Comparison of ENCODE assay signal across 21 cellular contexts in genomic region chr7:47335557-47336177, GRCh38.
A peak's percentile ranks its signal among the peaks of the same experiment; 100 is the strongest.
DNase-seq lines count a peak whose midpoint lies in the region; ATAC-seq, FAIRE-seq and TF ChIP-seq lines count a peak whose summit lies in the region.
"Had no signal": no experiment of that assay in that cellular context is flagged by ENCODE, and none has a peak within 500 bp of the region (broad histone marks: within the 10 kb centered on the region; RNA-seq: fewer than 3 reads in every experiment).

No MANE protein-coding gene starts in this region.

- peaks cover 85% of the 10 kb centered on the region for H3K4me1 Mint-ChIP-seq in chondrocyte (ENCODE audit: low read depth)

- no peak overlapping the region for H3K4me2 ChIP-seq in hepatocyte

- FAIRE-seq in GM12892 (lab: Jason Lieb, UNC) = no peak
- FAIRE-seq: K562, TTC549 had no signal

- peaks cover 3% of the 10 kb centered on the region for H3K9me3 Mint-ChIP-seq in chondrocyte (ENCODE audit: low read depth)
- H3K9me3 Mint-ChIP-seq: CD4-positive, alpha-beta T cell had no signal

- H3K27me3 ChIP-seq in hepatocyte (no peaks in the 10 kb centered on the region), gastrocnemius medialis (no peaks in the 10 kb centered on the region)

- in situ Hi-C loops in gastrocnemius medialis (cut with MboI; ENCODE audit: low sequenced_read_pairs in 4 of 4) = no loop called here

- peaks cover 38% of the 10 kb centered on the region for H3K4me1 ChIP-seq in hepatocyte (ENCODE audit: insufficient read depth)
- H3K4me1 ChIP-seq in gastrocnemius medialis = peaks cover 38 to 44% of the 10 kb centered on the region in 2 donors

- DNase-seq in AG10803 (ENCODE audit: low read depth) (peak; percentile 10), chondrocyte (ENCODE audit: low spot score) (no peak), hepatocyte (ENCODE audit: low spot score) (no peak), gastrocnemius medialis (no peak), DMS 273 (lab: John Stamatoyannopoulos, UW; ENCODE audit: unreplicated experiment) (no peak), GM12892 (ENCODE audit: insufficient read length) (no peak)
- no peak for DNase-seq in stimulated activated CD4-positive, alpha-beta T cell treated with anti-CD3 and anti-CD28 coated beads, Interleukin-1b, Interleukin-23, amount 100 ng/mL, for 48 hours
- DNase-seq: activated CD4-positive, alpha-beta T cell treated with anti-CD3 and anti-CD28 coated beads, Interleukin-2, amount 50 U/mL, for 1 hour; activated T-cell treated with anti-CD3 and anti-CD28 coated beads, Interleukin-2, amount 50 U/mL, for 4 hours; CD4-positive, alpha-beta T cell; DND-41; mucosa of descending colon; NCI-H1092; NCI-H2107; NCI-H774; PC-3; stimulated activated naive CD4-positive, alpha-beta T cell had no signal

- H3K4me3 ChIP-seq in AG10803 (ENCODE audit: low read length) (no peak overlapping the region), hepatocyte (no peak overlapping the region), gastrocnemius medialis (no peak overlapping the region)
- H3K4me3 ChIP-seq: K562, mucosa of descending colon had no signal

- ATAC-seq in gastrocnemius medialis = peak; percentile 28 to 48
- ATAC-seq in esophagus mucosa = no peak
- ATAC-seq: activated T-cell treated with anti-CD3 and anti-CD28 coated beads, Interleukin-2, amount 50 U/mL, for 4 hours; K562 had no signal

- H3K9me2 ChIP-seq in hepatocyte (replicated peaks; ENCODE audit: insufficient read depth) = no peaks in the 10 kb centered on the region

- peak overlapping the region; percentile 79 for H3K27ac Mint-ChIP-seq in chondrocyte (ENCODE audit: unreplicated experiment)
- H3K27ac Mint-ChIP-seq: CD4-positive, alpha-beta T cell had no signal

- no peak overlapping the region for H3K4me3 Mint-ChIP-seq in chondrocyte (ENCODE audit: unreplicated experiment)
- H3K4me3 Mint-ChIP-seq: activated T-cell treated with anti-CD3 and anti-CD28 coated beads, Interleukin-2, amount 50 U/mL, for 4 hours; CD4-positive, alpha-beta T cell had no signal

- H3K9me3 ChIP-seq in hepatocyte (ENCODE audit: low read depth) = no peaks in the 10 kb centered on the region
- no peaks in the 10 kb centered on the region for H3K9me3 ChIP-seq in gastrocnemius medialis
- H3K9me3 ChIP-seq: mucosa of descending colon had no signal

- H3K79me2 ChIP-seq in hepatocyte = peaks cover 23% of the 10 kb centered on the region

- WGBS in hepatocyte (ENCODE audit: low lambda C conversion rate, missing lambda C conversion rate) = 81% methylated on average over 6 of the region's 6 CpGs

- H4K20me1 ChIP-seq in hepatocyte (ENCODE audit: insufficient read depth, poor library complexity, severe bottlenecking) = no peaks in the 10 kb centered on the region

- intact Hi-C loops in gastrocnemius medialis (cut with DNase I; ENCODE audit: low total_unique reads) = loop anchor here (2.0 kb wide), 3 partner anchors 39 to 69 kb away; no protein-coding TSS in a partner anchor

- no peaks in the 10 kb centered on the region for H3K27me3 Mint-ChIP-seq in chondrocyte (ENCODE audit: low read depth)
- H3K27me3 Mint-ChIP-seq: CD4-positive, alpha-beta T cell had no signal

- TF ChIP-seq CTCF in AG10803 (conservative IDR thresholded peaks at IDR 0.05; ENCODE audit: low read length) (no peak), chondrocyte (IDR thresholded peaks at IDR 0.05) (no peak), hepatocyte (IDR thresholded peaks at IDR 0.05; ENCODE audit: poor library complexity) (no peak), gastrocnemius medialis (IDR thresholded peaks at IDR 0.05 in 4 of 5, conservative IDR thresholded peaks at IDR 0.05 in 1 of 5) (no peak)

- no peaks in the 10 kb centered on the region for H3K36me3 ChIP-seq in hepatocyte (replicated peaks; ENCODE audit: insufficient read depth, low read depth)
- no peaks in the 10 kb centered on the region for H3K36me3 ChIP-seq in gastrocnemius medialis

- H3K27ac ChIP-seq in hepatocyte (peak overlapping the region; percentile 66), gastrocnemius medialis (peak overlapping the region; percentile 77 to 88 (median 86))
- H3K27ac ChIP-seq: HL-60 had no signal

- H2AFZ ChIP-seq in hepatocyte = no peak overlapping the region

- TF ChIP-seq POLR2A in gastrocnemius medialis (IDR thresholded peaks at IDR 0.05) (no peak), GM12892 (IDR thresholded peaks at IDR 0.05; ENCODE audit: low read depth, low read length) (no peak)

- peaks cover 40% of the 10 kb centered on the region for H3K36me3 Mint-ChIP-seq in chondrocyte (ENCODE audit: low read depth)
